ENCODE assay signal across 8 cellular contexts in genomic region chr6:134436281-134436815, GRCh38.
DNase-seq lines count a peak whose midpoint lies in the region; ATAC-seq and TF ChIP-seq lines count a peak whose summit lies in the region.

No MANE protein-coding gene starts in this region.

- no peaks in the 10 kb centered on the region for H3K27me3 ChIP-seq in CD4-positive, CD25-positive, alpha-beta regulatory T cell (ENCODE audit: control insufficient read depth, insufficient read depth, low read length)
- no peaks in the 10 kb centered on the region for H3K27me3 ChIP-seq in mesendoderm (ENCODE audit: insufficient read depth, low read length, poor library complexity)

- peak; percentile 10 to 80 (median 10) for DNase-seq in CD4-positive, CD25-positive, alpha-beta regulatory T cell
- DNase-seq in GM20000 (ENCODE audit: low spot score) (peak; percentile 54), chondrocyte (ENCODE audit: low spot score) (no peak), mesendoderm (peak; percentile 74), nephron progenitor cell (no peak)
- DNase-seq in activated CD4-positive, CD25-positive, alpha-beta regulatory T cell (lab: John Stamatoyannopoulos, UW), result peak; percentile 19 to 59 (median 38)
- DNase-seq in stimulated activated naive B cell treated with anti-CD40 and anti-IgM and Interleukin-4, amounts not matched to agents 10 μg/mL and 1 μg/mL and 100 μg/mL, for 72 hours, result peak; percentile 38

- H3K9ac ChIP-seq in mesendoderm (ENCODE audit: low read length), result no peak overlapping the region

- peak overlapping the region; percentile 88 for H3K4me3 ChIP-seq in CD4-positive, CD25-positive, alpha-beta regulatory T cell (ENCODE audit: low read depth, low read length)
- no peak overlapping the region for H3K4me3 ChIP-seq in mesendoderm (ENCODE audit: low read length)

- no peak overlapping the region for H3K23ac ChIP-seq in mesendoderm (ENCODE audit: low read length)

- H3K4ac ChIP-seq in mesendoderm (ENCODE audit: low read depth, low read length), result no peak overlapping the region

- peaks cover 11% of the 10 kb centered on the region for H3K4me1 ChIP-seq in CD4-positive, CD25-positive, alpha-beta regulatory T cell (ENCODE audit: control insufficient read depth, insufficient read depth, low read length, poor library complexity, severe bottlenecking)
- no peaks in the 10 kb centered on the region for H3K4me1 ChIP-seq in mesendoderm (ENCODE audit: control insufficient read depth, low read depth, low read length)

- peaks cover 6 to 21% (median 20%) of the 10 kb centered on the region in 4 donors for H3K4me1 Mint-ChIP-seq in CD4-positive, CD25-positive, alpha-beta regulatory T cell
- H3K4me1 Mint-ChIP-seq in chondrocyte (ENCODE audit: low read depth) (peaks cover 31% of the 10 kb centered on the region), nephron progenitor cell (peaks cover 35% of the 10 kb centered on the region)
- H3K4me1 Mint-ChIP-seq in stimulated activated naive B cell treated with anti-CD40 and anti-IgM and Interleukin-4, amounts not matched to agents 10 μg/mL and 1 μg/mL and 100 μg/mL, for 72 hours, result peaks cover 15 to 19% of the 10 kb centered on the region in 2 donors

- peak; percentile 93 to 94 for ATAC-seq in CD4-positive, CD25-positive, alpha-beta regulatory T cell (ENCODE audit: low read depth in 2 of 2)
- ATAC-seq in HG03571 (IDR thresholded peaks at IDR 0.05; ENCODE audit: unreplicated experiment), result peak; percentile 88
- peak; percentile 84 to 88 for ATAC-seq in stimulated activated naive B cell treated with anti-CD40 and anti-IgM and Interleukin-4, amounts not matched to agents 10 μg/mL and 1 μg/mL and 100 μg/mL, for 72 hours (replicated peaks)

- TF ChIP-seq CTCF in GM20000 (IDR thresholded peaks at IDR 0.05; ENCODE audit: extremely low read depth, missing control alignments), result no peak
- no peak for TF ChIP-seq CTCF in chondrocyte (IDR thresholded peaks at IDR 0.05)
- TF ChIP-seq CTCF in nephron progenitor cell (IDR thresholded peaks at IDR 0.05), result no peak

- H3K27me3 Mint-ChIP-seq in CD4-positive, CD25-positive, alpha-beta regulatory T cell, result no peaks in the 10 kb centered on the region
- H3K27me3 Mint-ChIP-seq in chondrocyte (ENCODE audit: low read depth) (no peaks in the 10 kb centered on the region), nephron progenitor cell (ENCODE audit: low read depth, poor library complexity) (no peaks in the 10 kb centered on the region)
- H3K27me3 Mint-ChIP-seq in stimulated activated naive B cell treated with anti-CD40 and anti-IgM and Interleukin-4, amounts not matched to agents 10 μg/mL and 1 μg/mL and 100 μg/mL, for 72 hours, result no peaks in the 10 kb centered on the region

- peak overlapping the region; percentile 46 to 86 (median 76) for H3K4me3 Mint-ChIP-seq in CD4-positive, CD25-positive, alpha-beta regulatory T cell
- H3K4me3 Mint-ChIP-seq in chondrocyte (ENCODE audit: unreplicated experiment) (peak overlapping the region; percentile 26), nephron progenitor cell (no peak overlapping the region)
- peak overlapping the region; percentile 45 to 47 for H3K4me3 Mint-ChIP-seq in stimulated activated naive B cell treated with anti-CD40 and anti-IgM and Interleukin-4, amounts not matched to agents 10 μg/mL and 1 μg/mL and 100 μg/mL, for 72 hours

- WGBS in mesendoderm (ENCODE audit: extremely low coverage, insufficient coverage, low lambda C conversion rate), result no CpG with 5 or more reads among the region's 9 CpGs

- H3K56ac ChIP-seq in mesendoderm (ENCODE audit: low read length), result no peak overlapping the region

- no peaks in the 10 kb centered on the region for H3K36me3 ChIP-seq in CD4-positive, CD25-positive, alpha-beta regulatory T cell (ENCODE audit: control insufficient read depth, insufficient read depth, low read length)
- H3K36me3 ChIP-seq in mesendoderm (ENCODE audit: control insufficient read depth, insufficient read depth, low read length), result no peaks in the 10 kb centered on the region

- no peak overlapping the region for H2BK5ac ChIP-seq in mesendoderm (ENCODE audit: low read length)

- no peaks in the 10 kb centered on the region for H3K79me1 ChIP-seq in mesendoderm (ENCODE audit: low read length)

- H3K4me2 ChIP-seq in mesendoderm (ENCODE audit: low read length), result no peak overlapping the region

- H3K9me3 ChIP-seq in CD4-positive, CD25-positive, alpha-beta regulatory T cell (ENCODE audit: control insufficient read depth in 2 of 2, low read length in 2 of 2), result no peaks in the 10 kb centered on the region

- H3K36me3 Mint-ChIP-seq in CD4-positive, CD25-positive, alpha-beta regulatory T cell, result no peaks in the 10 kb centered on the region
- H3K36me3 Mint-ChIP-seq in chondrocyte (ENCODE audit: low read depth) (no peaks in the 10 kb centered on the region), nephron progenitor cell (ENCODE audit: low read depth) (no peaks in the 10 kb centered on the region)
- H3K36me3 Mint-ChIP-seq in stimulated activated naive B cell treated with anti-CD40 and anti-IgM and Interleukin-4, amounts not matched to agents 10 μg/mL and 1 μg/mL and 100 μg/mL, for 72 hours, result no peaks in the 10 kb centered on the region

- H3K27ac Mint-ChIP-seq in CD4-positive, CD25-positive, alpha-beta regulatory T cell, result peak overlapping the region; percentile 53 to 81 (median 76)
- H3K27ac Mint-ChIP-seq in chondrocyte (ENCODE audit: unreplicated experiment) (peak overlapping the region; percentile 81), nephron progenitor cell (no peak overlapping the region)
- H3K27ac Mint-ChIP-seq in stimulated activated naive B cell treated with anti-CD40 and anti-IgM and Interleukin-4, amounts not matched to agents 10 μg/mL and 1 μg/mL and 100 μg/mL, for 72 hours, result peak overlapping the region; percentile 38

- no peak overlapping the region for H3K27ac ChIP-seq in CD4-positive, CD25-positive, alpha-beta regulatory T cell (ENCODE audit: insufficient read depth, low read length, poor library complexity, severe bottlenecking)
- H3K27ac ChIP-seq in mesendoderm (ENCODE audit: low read depth, low read length), result no peak overlapping the region

- no peak overlapping the region for H4K5ac ChIP-seq in mesendoderm (ENCODE audit: low read length)

- no peak overlapping the region for H2AK5ac ChIP-seq in mesendoderm (ENCODE audit: low read length)

- no peak overlapping the region for H4K8ac ChIP-seq in mesendoderm (ENCODE audit: low read depth, low read length)

- H3K9me3 Mint-ChIP-seq in CD4-positive, CD25-positive, alpha-beta regulatory T cell, result no peaks in the 10 kb centered on the region
- H3K9me3 Mint-ChIP-seq in chondrocyte (ENCODE audit: low read depth) (no peaks in the 10 kb centered on the region), nephron progenitor cell (no peaks in the 10 kb centered on the region)
- no peaks in the 10 kb centered on the region for H3K9me3 Mint-ChIP-seq in stimulated activated naive B cell treated with anti-CD40 and anti-IgM and Interleukin-4, amounts not matched to agents 10 μg/mL and 1 μg/mL and 100 μg/mL, for 72 hours

- no peak overlapping the region for H2BK15ac ChIP-seq in mesendoderm (replicated peaks; ENCODE audit: low read depth)

- no peak overlapping the region for H2BK120ac ChIP-seq in mesendoderm (ENCODE audit: low read depth, low read length)

- no peaks in the 10 kb centered on the region for H3K79me2 ChIP-seq in mesendoderm (ENCODE audit: control insufficient read depth, insufficient read depth, low read length)

- no peak overlapping the region for H3K18ac ChIP-seq in mesendoderm (ENCODE audit: low read length)

Comparison
In these comparisons a context has a peak if more than half of its experiments do, and no peak if none do; other contexts are left out.
1. DNase-seq: peak in CD4-positive, CD25-positive, alpha-beta regulatory T cell (3 of 3), GM20000 (single experiment), activated CD4-positive, CD25-positive, alpha-beta regulatory T cell (4 of 4), mesendoderm (single experiment) and stimulated activated naive B cell treated with anti-CD40 and anti-IgM and Interleukin-4, amounts not matched to agents 10 μg/mL and 1 μg/mL and 100 μg/mL, for 72 hours (single experiment); none in chondrocyte (single experiment) and nephron progenitor cell (single experiment).
2. Peak in every context shown above with its lines, with median percentiles within 50 percentile points of each other: ATAC-seq.